In the genomic region with DNA sequence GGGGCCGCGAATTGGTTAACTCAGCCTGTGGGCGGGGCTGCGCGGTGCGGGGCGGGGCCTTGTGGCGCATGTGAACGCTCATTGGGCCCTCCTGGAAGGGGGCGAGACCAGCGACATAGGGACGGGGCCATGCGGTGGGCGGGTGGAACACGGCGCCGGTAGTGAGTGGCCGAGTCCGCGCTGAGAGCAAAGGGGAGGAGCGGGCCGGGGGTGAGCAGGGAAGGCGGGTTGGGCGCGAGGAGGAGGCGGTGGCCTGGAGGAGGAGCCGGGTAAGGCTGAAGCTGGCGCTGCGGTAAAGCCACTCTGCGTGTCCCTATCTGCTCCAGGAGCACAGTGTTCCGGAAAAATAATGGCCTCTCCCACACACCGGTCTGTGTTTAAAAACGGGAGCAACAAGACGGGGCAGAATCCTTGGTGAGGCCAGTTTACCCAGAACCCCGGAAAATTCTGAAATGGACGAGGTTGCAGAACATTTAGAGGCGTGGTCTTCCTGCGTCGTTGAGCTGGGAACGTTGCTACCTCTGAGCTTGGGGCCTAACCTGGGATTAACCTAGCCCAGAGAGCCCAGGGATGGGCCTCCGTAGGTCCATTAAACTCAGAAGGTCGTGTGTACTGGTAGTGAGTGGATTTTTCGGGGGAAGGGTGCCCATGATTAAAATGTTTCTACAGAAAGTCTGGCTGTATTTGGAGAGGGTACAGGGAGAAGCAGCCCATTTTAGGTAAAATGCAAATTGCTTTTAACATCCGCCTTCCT, we compare ENCODE assay signal across 8 cellular contexts. TPM values are rescaled to one million over a fixed set of nuclear protein-coding genes. Genes with fewer than 3 reads are reported as not detected.
DNase-seq lines count a peak whose midpoint lies in the region; ATAC-seq, FAIRE-seq and TF ChIP-seq lines count a peak whose summit lies in the region.

No MANE protein-coding gene starts in this region.

- ATAC-seq in HG02840 (IDR thresholded peaks at IDR 0.05; ENCODE audit: low FRiP score, unreplicated experiment) (peak; percentile 94), heart right ventricle (peak; percentile 97 to 99 (median 98)), upper lobe of left lung (ENCODE audit: low FRiP score in 2 of 2) (peak; percentile 98 to 99)

- H3K4me1 ChIP-seq in heart right ventricle (peaks cover 5 to 67% (median 32%) of the 10 kb centered on the region in 9 donors), upper lobe of left lung (peaks cover 17 to 37% (median 26%) of the 10 kb centered on the region in 4 donors)

- H3K9me3 ChIP-seq in heart right ventricle (no peaks in the 10 kb centered on the region), upper lobe of left lung (no peaks in the 10 kb centered on the region)

- intact Hi-C loops in heart right ventricle (cut with DNase I) (loop anchor here in 7 of 10 donors (1.0 to 10.0 kb wide), 7 partner anchors 9 to 126 kb away; no protein-coding TSS in a partner anchor), posterior cingulate gyrus (cut with DNase I) (loop anchor here (2.0 kb wide), 1 partner anchor 32 kb away; the partner anchor contains the start of genes LZIC and NMNAT1)

- TF ChIP-seq POLR2A in GM12892 (IDR thresholded peaks at IDR 0.05; ENCODE audit: low read depth, low read length) (no peak; the same call in 1 of the 2 replicates), upper lobe of left lung (IDR thresholded peaks at IDR 0.05) (peak; percentile 8 to 92 (median 90))

- peak overlapping the region; percentile 20 to 64 (median 59) for H3K4me3 ChIP-seq in heart right ventricle
- peak overlapping the region; percentile 52 to 67 (median 60) for H3K4me3 ChIP-seq in upper lobe of left lung

- peak; percentile 96 for DNase-seq in GM12892 (ENCODE audit: insufficient read length)
- peak; percentile 99 for DNase-seq in NCI-H1436 (lab: John Stamatoyannopoulos, UW)
- DNase-seq in SW480 (ENCODE audit: low spot score), result peak; percentile 98
- DNase-seq in heart right ventricle, result peak; percentile 100
- DNase-seq in posterior cingulate gyrus, result peak; percentile 99 to 100 (median 100)
- DNase-seq in upper lobe of left lung, result peak; percentile 100

- H3K36me3 ChIP-seq in heart right ventricle (peaks cover 0 to 4% (median 0%) of the 10 kb centered on the region in 9 donors), upper lobe of left lung (no peaks in the 10 kb centered on the region)

- H3K27ac ChIP-seq in adipose tissue (ENCODE audit: low read depth, low read length) (peak overlapping the region; percentile 72), heart right ventricle (peak overlapping the region; percentile 85 to 99 (median 92)), upper lobe of left lung (peak overlapping the region; percentile 88 to 97 (median 93))

- TF ChIP-seq CTCF in heart right ventricle (IDR thresholded peaks at IDR 0.05) (peak in 1 of 9 donors; percentile 8), upper lobe of left lung (IDR thresholded peaks at IDR 0.05) (peak in 1 of 6 experiments; percentile 26)

- WGBS in adipose tissue, 3 donors, result 0% methylated on average over 40 to 44 of the region's 44 CpGs
- WGBS in heart right ventricle, 2 donors, result 0% methylated on average over 44 of the region's 44 CpGs
- WGBS in upper lobe of left lung, 2 donors, result 0% methylated on average over 12 to 34 of the region's 44 CpGs

- H3K27me3 ChIP-seq in heart right ventricle, result no peaks in the 10 kb centered on the region
- no peaks in the 10 kb centered on the region for H3K27me3 ChIP-seq in upper lobe of left lung

- FAIRE-seq in GM12892 (lab: Jason Lieb, UNC), result peak; percentile 99

- TF ChIP-seq EP300 in upper lobe of left lung (IDR thresholded peaks at IDR 0.05), result peak in 1 of 4 donors; percentile 43

RNA-seq across cellular contexts. Expression of gene CTNNBIP1, which starts 0.5 kb away (rescaled TPM):
- 11.1 TPM for polyA plus RNA-seq in GM12892 (2012; ENCODE audit: missing spikeins)
- 10 to 100 TPM; 18.1 to 22.6 (median 18.6) TPM for polyA plus RNA-seq in adipose tissue
- total RNA-seq in heart right ventricle, result 10 to 100 TPM; 26.5 to 69.4 (median 37.3) TPM
- polyA plus RNA-seq in heart right ventricle, result 10 to 100 TPM; 26.6 to 43.5 TPM
- 10 to 100 TPM; 39.8 to 85.8 (median 73.1) TPM for total RNA-seq in upper lobe of left lung

RNA-seq across cellular contexts. Expression of gene LZIC, which starts 32.6 kb away (rescaled TPM):
- polyA plus RNA-seq in GM12892 (2012; ENCODE audit: missing spikeins), result 13.3 TPM
- 10 to 100 TPM in 2 of 3 donors, 1 to 10 TPM in 1; 9.3 to 31.8 (median 14.1) TPM for polyA plus RNA-seq in adipose tissue
- 10 to 100 TPM; 27.7 to 38.0 (median 34.2) TPM for total RNA-seq in heart right ventricle
- 10 to 100 TPM; 13.4 to 20.6 TPM for polyA plus RNA-seq in heart right ventricle
- total RNA-seq in upper lobe of left lung, result 10 to 100 TPM in 5 of 6 donors, 1 to 10 TPM in 1; 9.4 to 28.7 (median 19.4) TPM

RNA-seq across cellular contexts. Expression of gene NMNAT1, which starts 32.7 kb away (rescaled TPM):
- polyA plus RNA-seq in GM12892 (2012; ENCODE audit: missing spikeins), result 8.9 TPM
- polyA plus RNA-seq in adipose tissue, result 1 to 10 TPM; 4.2 to 4.9 (median 4.9) TPM
- total RNA-seq in heart right ventricle, result 10 to 100 TPM; 14.2 to 23.7 (median 20.3) TPM
- 10 to 100 TPM in 1 of 2 donors, 1 to 10 TPM in 1; 9.6 to 14.3 TPM for polyA plus RNA-seq in heart right ventricle
- total RNA-seq in upper lobe of left lung, result 10 to 100 TPM in 3 of 6 donors, 1 to 10 TPM in 3; 4.6 to 13.6 (median 8.5) TPM

Comparison
In these comparisons a context has a peak if more than half of its experiments do, and no peak if none do; other contexts are left out.
1. Peak in every context shown above with its lines: DNase-seq, ATAC-seq, H3K4me3 ChIP-seq and H3K27ac ChIP-seq.